6 cellular contexts compared by ENCODE assay signal in the genomic region with DNA sequence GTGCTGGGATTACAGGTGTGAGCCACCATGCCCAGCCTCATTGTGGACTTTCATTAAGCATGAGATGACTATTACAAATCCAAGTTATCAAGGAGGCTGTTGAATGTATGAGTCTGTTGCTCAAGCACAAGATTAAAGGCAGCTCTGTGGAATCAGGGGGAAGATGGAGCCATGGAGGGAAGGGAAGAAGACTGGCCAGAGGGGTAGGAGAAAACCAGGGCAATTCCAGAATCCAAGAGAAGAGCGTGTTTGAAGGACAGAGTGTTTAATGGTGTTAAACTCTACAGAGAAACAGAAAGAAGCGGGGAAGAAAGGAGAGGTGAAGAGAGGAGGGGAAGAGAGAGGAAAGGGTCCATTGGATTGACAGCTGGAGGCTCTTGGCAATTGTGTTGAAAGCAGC.
"Had no signal": no experiment of that assay in that cellular context is flagged by ENCODE, and none has a peak within 500 bp of the region (broad histone marks: within the 10 kb centered on the region; RNA-seq: fewer than 3 reads in every experiment).

No MANE protein-coding gene starts in this region.

- FAIRE-seq: HTR-8/SVneo had no signal

- H3K4me2 ChIP-seq: KMS-11 had no signal

- DNase-seq: IMR-90, KBM-7, KG1 had no signal

- H3K27ac ChIP-seq: HL-60, KMS-11 had no signal

- H3K9ac ChIP-seq: KMS-11 had no signal
